In genomic region chr1:36258960-36259344, GRCh38 we compare ENCODE assay signal across 15 cellular contexts. TPM values are rescaled to one million over a fixed set of nuclear protein-coding genes. Genes with fewer than 3 reads are reported as not detected.
DNase-seq lines count a peak whose midpoint lies in the region; ATAC-seq and TF ChIP-seq lines count a peak whose summit lies in the region.
"Had no signal": no experiment of that assay in that cellular context is flagged by ENCODE, and none has a peak within 500 bp of the region (broad histone marks: within the 10 kb centered on the region; RNA-seq: fewer than 3 reads in every experiment).

No MANE protein-coding gene starts in this region.

- no peak overlapping the region for H2AFZ ChIP-seq in KMS-11 (ENCODE audit: low read depth)
- H2AFZ ChIP-seq: hepatocyte had no signal

- H3K4me3 ChIP-seq in KMS-11 (IDR thresholded peaks at IDR 0.05; ENCODE audit: insufficient read depth, low read depth, low read length) (no peak overlapping the region), astrocyte of the spinal cord (ENCODE audit: low read depth, low read length) (no peak overlapping the region), right lobe of liver (no peak overlapping the region)
- H3K4me3 ChIP-seq: hepatocyte, ovary had no signal

- H3K27ac ChIP-seq in C4-2B (peak overlapping the region; percentile 89), KMS-11 (no peak overlapping the region), right lobe of liver (no peak overlapping the region)
- H3K27ac ChIP-seq: ovary had no signal

- H3K4me1 ChIP-seq in KMS-11 (ENCODE audit: low read depth, poor library complexity, severe bottlenecking), result peaks cover 36% of the 10 kb centered on the region
- peaks cover 0 to 43% (median 13%) of the 10 kb centered on the region in 4 donors for H3K4me1 ChIP-seq in right lobe of liver

- H3K79me2 ChIP-seq in KMS-11 (ENCODE audit: insufficient read depth, low read depth), result peaks cover 53% of the 10 kb centered on the region

- peaks cover 10% of the 10 kb centered on the region for H4K20me1 ChIP-seq in KMS-11 (ENCODE audit: insufficient read depth)

- no peak overlapping the region for H3K9ac ChIP-seq in KMS-11

- no peaks in the 10 kb centered on the region for H3K9me3 ChIP-seq in right lobe of liver
- H3K9me3 ChIP-seq: ovary had no signal

- in situ Hi-C loops in astrocyte of the spinal cord (cut with HindIII; ENCODE audit: low sequenced_read_pairs), result no loop called here

- 35% methylated on average over 1 of the region's 1 CpG for WGBS in right lobe of liver (ENCODE audit: insufficient coverage, low coverage, low lambda C conversion rate, missing lambda C conversion rate)

- TF ChIP-seq CTCF in C4-2B (conservative IDR thresholded peaks at IDR 0.05), result no peak
- no peak for TF ChIP-seq CTCF in KMS-11 (conservative IDR thresholded peaks at IDR 0.05; ENCODE audit: low read depth, low read length)
- TF ChIP-seq CTCF in astrocyte of the spinal cord (IDR thresholded peaks at IDR 0.05; ENCODE audit: low read depth, low read length), result no peak
- no peak for TF ChIP-seq CTCF in right lobe of liver (IDR thresholded peaks at IDR 0.05)

- DNase-seq in astrocyte of the spinal cord (ENCODE audit: low read depth, low spot score), result peak; percentile 47
- DNase-seq in right lobe of liver, result no peak
- no peak for DNase-seq in stimulated activated CD4-positive, alpha-beta T cell treated with anti-CD3 and anti-CD28 coated beads, Interleukin-2, amount 100 ng/mL, for 48 hours
- no peak for DNase-seq in AG08396 (ENCODE audit: low spot score)
- no peak for DNase-seq in KG1 (lab: John Stamatoyannopoulos, UW)
- DNase-seq: activated naive CD8-positive, alpha-beta T cell treated with anti-CD3 and anti-CD28 coated beads, Interleukin-2, amount 50 U/mL, for 24 hours; C1 segment of cervical spinal cord; NCI-H446; ovary; stimulated activated CD4-positive, alpha-beta T cell treated with anti-CD3 and anti-CD28 coated beads, Interleukin-2, amount 100 ng/mL, for 24 hours; stimulated activated naive CD4-positive, alpha-beta T cell treated with Interleukin-2 at 50 U/mL for 16 hours had no signal

- 0 out of 2 replicates have a peak overlapping the region, but pooled peaks have one; percentile 2 for H3K4me2 ChIP-seq in KMS-11
- H3K4me2 ChIP-seq: hepatocyte had no signal

- no peak for TF ChIP-seq POLR2A in right lobe of liver (IDR thresholded peaks at IDR 0.05)

- intact Hi-C loops in right lobe of liver (cut with DNase I), result no loop called here

- H3K27me3 ChIP-seq in KMS-11 (ENCODE audit: insufficient read depth, low read depth), result no peaks in the 10 kb centered on the region
- no peaks in the 10 kb centered on the region for H3K27me3 ChIP-seq in right lobe of liver
- H3K27me3 ChIP-seq: hepatocyte, ovary had no signal

- ATAC-seq in right lobe of liver (peak in 3 of 4 donors; percentile 32 to 52 (median 38)), GM18511 (IDR thresholded peaks at IDR 0.05; ENCODE audit: unreplicated experiment) (no peak)
- ATAC-seq: activated naive CD8-positive, alpha-beta T cell treated with anti-CD3 and anti-CD28 coated beads, Interleukin-2, amount 50 U/mL, for 24 hours had no signal

- H3K36me3 ChIP-seq in KMS-11 (ENCODE audit: insufficient read depth), result peaks cover 3% of the 10 kb centered on the region; the same call in 1 of the 2 replicates
- H3K36me3 ChIP-seq in right lobe of liver, result peaks cover 2 to 19% (median 4%) of the 10 kb centered on the region in 4 donors
- H3K36me3 ChIP-seq: ovary had no signal

RNA-seq across cellular contexts. Expression of gene THRAP3, which starts 34.7 kb away (rescaled TPM):
- total RNA-seq in right lobe of liver, result 10 to 100 TPM; 33.7 to 53.6 (median 40.7) TPM

RNA-seq across cellular contexts. Expression of gene SH3D21, which starts 47.2 kb away (rescaled TPM):
- 1 to 10 TPM in 4 of 6 experiments, under 1 TPM in 2; 0.50 to 5.1 (median 1.2) TPM for total RNA-seq in right lobe of liver
